ENCODE assay signal across 20 cellular contexts in genomic region chr6:49541936-49542335, GRCh38. TPM values are rescaled to one million over a fixed set of nuclear protein-coding genes. Genes with fewer than 3 reads are reported as not detected.
A peak's percentile ranks its signal among the peaks of the same experiment; 100 is the strongest.
DNase-seq lines count a peak whose midpoint lies in the region; ATAC-seq and TF ChIP-seq lines count a peak whose summit lies in the region.
"Had no signal": no experiment of that assay in that cellular context is flagged by ENCODE, and none has a peak within 500 bp of the region (broad histone marks: within the 10 kb centered on the region; RNA-seq: fewer than 3 reads in every experiment).

No MANE protein-coding gene starts in this region.

- TF ChIP-seq CTCF in natural killer cell (IDR thresholded peaks at IDR 0.05): no peak

- peak; percentile 57 for DNase-seq in H4 (ENCODE audit: low spot score)
- peak; percentile 69 for DNase-seq in NCI-H2029 (lab: John Stamatoyannopoulos, UW)
- no peak for DNase-seq in adipocyte (ENCODE audit: low read depth)
- DNase-seq in kidney tubule cell (ENCODE audit: low spot score): peak; percentile 6
- DNase-seq in activated naive CD4-positive, alpha-beta T cell treated with anti-CD3 and anti-CD28 coated beads, Interleukin-2, amount 10 ng/mL, durations not matched to agents 7 days and 5 days: no peak
- no peak for DNase-seq in natural killer cell
- no peak for DNase-seq in stimulated activated CD4-positive, alpha-beta T cell treated with anti-CD3 and anti-CD28 coated beads, Interleukin-4, amount 100 ng/mL, for 4 hours
- DNase-seq: activated CD4-positive, alpha-beta T cell treated with anti-CD3 and anti-CD28 coated beads, Interleukin-2, amount 10 ng/mL, durations not matched to agents 7 days and 5 days; activated naive CD8-positive, alpha-beta T cell treated with anti-CD3 and anti-CD28 coated beads, Interleukin-2, amount 10 ng/mL, durations not matched to agents 7 days and 5 days; endodermal cell; mucosa of descending colon; NCI-H187 treated with DMSO at 0.1 percent for 48 hours; occipital lobe had no signal

- H3K4me1 ChIP-seq in adipocyte (ENCODE audit: control insufficient read depth, insufficient read depth, low read length): peaks cover 13% of the 10 kb centered on the region
- H3K4me1 ChIP-seq: SJSA1 had no signal

- intact Hi-C loops in natural killer cell (cut with micrococcal nuclease): no loop called here

- no peak overlapping the region for H3K4me3 ChIP-seq in adipocyte (ENCODE audit: low read length)
- H3K4me3 ChIP-seq: mucosa of descending colon, SJSA1, skin epidermis had no signal

- H3K27me3 ChIP-seq in adipocyte (replicated peaks; ENCODE audit: control insufficient read depth, insufficient read depth, low read length): no peaks in the 10 kb centered on the region
- H3K27me3 ChIP-seq: SJSA1 had no signal

- H3K27me3 Mint-ChIP-seq in activated naive CD4-positive, alpha-beta T cell treated with anti-CD3 and anti-CD28 coated beads, Interleukin-2, amount 10 ng/mL, durations not matched to agents 7 days and 5 days: peaks cover 7% of the 10 kb centered on the region
- H3K27me3 Mint-ChIP-seq in natural killer cell (ENCODE audit: low read depth in 2 of 2): peaks cover 0 to 8% of the 10 kb centered on the region in 2 donors
- H3K27me3 Mint-ChIP-seq: IgD-negative memory B cell had no signal

- H3K4me1 Mint-ChIP-seq in activated naive CD4-positive, alpha-beta T cell treated with anti-CD3 and anti-CD28 coated beads, Interleukin-2, amount 10 ng/mL, durations not matched to agents 7 days and 5 days: no peaks in the 10 kb centered on the region
- H3K4me1 Mint-ChIP-seq in natural killer cell: no peaks in the 10 kb centered on the region
- H3K4me1 Mint-ChIP-seq: activated CD4-positive, alpha-beta T cell treated with anti-CD3 and anti-CD28 coated beads, Interleukin-2, amount 10 ng/mL, durations not matched to agents 7 days and 5 days; activated naive CD8-positive, alpha-beta T cell treated with anti-CD3 and anti-CD28 coated beads, Interleukin-2, amount 10 ng/mL, durations not matched to agents 7 days and 5 days; IgD-negative memory B cell had no signal

- H3K9ac ChIP-seq in adipocyte (ENCODE audit: low read length): peak overlapping the region; percentile 50

- ATAC-seq in GM21723 (IDR thresholded peaks at IDR 0.05; ENCODE audit: unreplicated experiment) (no peak), natural killer cell (no peak)

- H3K36me3 Mint-ChIP-seq in activated naive CD4-positive, alpha-beta T cell treated with anti-CD3 and anti-CD28 coated beads, Interleukin-2, amount 10 ng/mL, durations not matched to agents 7 days and 5 days: no peaks in the 10 kb centered on the region
- no peaks in the 10 kb centered on the region for H3K36me3 Mint-ChIP-seq in natural killer cell
- H3K36me3 Mint-ChIP-seq: activated naive CD8-positive, alpha-beta T cell treated with anti-CD3 and anti-CD28 coated beads, Interleukin-2, amount 10 ng/mL, durations not matched to agents 7 days and 5 days; IgD-negative memory B cell had no signal

- no peaks in the 10 kb centered on the region for H3K36me3 ChIP-seq in adipocyte (ENCODE audit: control insufficient read depth, insufficient read depth, low read length, severe bottlenecking)
- H3K36me3 ChIP-seq: SJSA1 had no signal

- CTCF ChIA-PET in activated naive CD4-positive, alpha-beta T cell treated with anti-CD3 and anti-CD28 coated beads, Interleukin-2, amount 10 ng/mL, durations not matched to agents 7 days and 5 days (lab: Charles Lee): interaction anchor here (1.4 kb wide), 1 partner anchor 65 kb away, joined by 3 read pairs; no protein-coding TSS in a partner anchor

- H3K4me3 Mint-ChIP-seq in activated naive CD4-positive, alpha-beta T cell treated with anti-CD3 and anti-CD28 coated beads, Interleukin-2, amount 10 ng/mL, durations not matched to agents 7 days and 5 days: no peak overlapping the region
- no peak overlapping the region for H3K4me3 Mint-ChIP-seq in natural killer cell
- H3K4me3 Mint-ChIP-seq: activated CD4-positive, alpha-beta T cell treated with anti-CD3 and anti-CD28 coated beads, Interleukin-2, amount 10 ng/mL, durations not matched to agents 7 days and 5 days; activated naive CD8-positive, alpha-beta T cell treated with anti-CD3 and anti-CD28 coated beads, Interleukin-2, amount 10 ng/mL, durations not matched to agents 7 days and 5 days; endodermal cell; IgD-negative memory B cell; stimulated activated naive CD8-positive, alpha-beta T cell treated with anti-CD3 and anti-CD28 coated beads, Interleukin-15, Interleukin-2, amounts not matched to agents 100 ng/mL and 50 ng/mL, for 24 hours had no signal

- no peaks in the 10 kb centered on the region for H3K9me3 Mint-ChIP-seq in activated naive CD4-positive, alpha-beta T cell treated with anti-CD3 and anti-CD28 coated beads, Interleukin-2, amount 10 ng/mL, durations not matched to agents 7 days and 5 days
- H3K9me3 Mint-ChIP-seq in natural killer cell: no peaks in the 10 kb centered on the region
- H3K9me3 Mint-ChIP-seq: activated CD4-positive, alpha-beta T cell treated with anti-CD3 and anti-CD28 coated beads, Interleukin-2, amount 10 ng/mL, durations not matched to agents 7 days and 5 days; activated naive CD8-positive, alpha-beta T cell treated with anti-CD3 and anti-CD28 coated beads, Interleukin-2, amount 10 ng/mL, durations not matched to agents 7 days and 5 days; endodermal cell; stimulated activated naive CD8-positive, alpha-beta T cell treated with anti-CD3 and anti-CD28 coated beads, Interleukin-15, Interleukin-2, amounts not matched to agents 100 ng/mL and 50 ng/mL, for 24 hours had no signal

- no peaks in the 10 kb centered on the region for H3K9me3 ChIP-seq in adipocyte (ENCODE audit: control insufficient read depth, low read length)
- H3K9me3 ChIP-seq: mucosa of descending colon, SJSA1 had no signal

- H3K27ac Mint-ChIP-seq in activated naive CD4-positive, alpha-beta T cell treated with anti-CD3 and anti-CD28 coated beads, Interleukin-2, amount 10 ng/mL, durations not matched to agents 7 days and 5 days: no peak overlapping the region
- H3K27ac Mint-ChIP-seq in natural killer cell: no peak overlapping the region
- H3K27ac Mint-ChIP-seq: activated CD4-positive, alpha-beta T cell treated with anti-CD3 and anti-CD28 coated beads, Interleukin-2, amount 10 ng/mL, durations not matched to agents 7 days and 5 days; activated naive CD8-positive, alpha-beta T cell treated with anti-CD3 and anti-CD28 coated beads, Interleukin-2, amount 10 ng/mL, durations not matched to agents 7 days and 5 days; endodermal cell; stimulated activated naive CD8-positive, alpha-beta T cell treated with anti-CD3 and anti-CD28 coated beads, Interleukin-15, Interleukin-2, amounts not matched to agents 100 ng/mL and 50 ng/mL, for 24 hours had no signal

RNA-seq across cellular contexts. Expression of gene C6orf141, which starts 8.5 kb away (rescaled TPM):
- total RNA-seq in H4 (2014; rRNA removed; shearing (Covaris generic)): 2.6 and 2.9 TPM in 2 replicates
- not detected for total RNA-seq in natural killer cell
- total RNA-seq: SJSA1 had no signal

RNA-seq across cellular contexts. Expression of gene GLYATL3, which starts 42.2 kb away (rescaled TPM):
- total RNA-seq in H4 (2014; rRNA removed; shearing (Covaris generic)): not detected in 2 replicates
- not detected for total RNA-seq in natural killer cell
- total RNA-seq: activated CD4-positive, alpha-beta T cell treated with anti-CD3 and anti-CD28 coated beads, Interleukin-2, amount 10 ng/mL, durations not matched to agents 7 days and 5 days; activated naive CD8-positive, alpha-beta T cell treated with anti-CD3 and anti-CD28 coated beads, Interleukin-2, amount 10 ng/mL, durations not matched to agents 7 days and 5 days; endodermal cell; H1; kidney epithelial cell; mucosa of descending colon; occipital lobe; SJSA1 had no signal

Comparison
In these comparisons a context has a peak if more than half of its experiments do, and no peak if none do; other contexts are left out.
1. DNase-seq: peak in H4 (single experiment), NCI-H2029 (single experiment) and kidney tubule cell (single experiment); none in adipocyte (single experiment), activated naive CD4-positive, alpha-beta T cell treated with anti-CD3 and anti-CD28 coated beads, Interleukin-2, amount 10 ng/mL, durations not matched to agents 7 days and 5 days (single experiment), natural killer cell (single experiment) and stimulated activated CD4-positive, alpha-beta T cell treated with anti-CD3 and anti-CD28 coated beads, Interleukin-4, amount 100 ng/mL, for 4 hours (0 of 2).